2 cellular contexts compared by ENCODE assay signal in the genomic region with DNA sequence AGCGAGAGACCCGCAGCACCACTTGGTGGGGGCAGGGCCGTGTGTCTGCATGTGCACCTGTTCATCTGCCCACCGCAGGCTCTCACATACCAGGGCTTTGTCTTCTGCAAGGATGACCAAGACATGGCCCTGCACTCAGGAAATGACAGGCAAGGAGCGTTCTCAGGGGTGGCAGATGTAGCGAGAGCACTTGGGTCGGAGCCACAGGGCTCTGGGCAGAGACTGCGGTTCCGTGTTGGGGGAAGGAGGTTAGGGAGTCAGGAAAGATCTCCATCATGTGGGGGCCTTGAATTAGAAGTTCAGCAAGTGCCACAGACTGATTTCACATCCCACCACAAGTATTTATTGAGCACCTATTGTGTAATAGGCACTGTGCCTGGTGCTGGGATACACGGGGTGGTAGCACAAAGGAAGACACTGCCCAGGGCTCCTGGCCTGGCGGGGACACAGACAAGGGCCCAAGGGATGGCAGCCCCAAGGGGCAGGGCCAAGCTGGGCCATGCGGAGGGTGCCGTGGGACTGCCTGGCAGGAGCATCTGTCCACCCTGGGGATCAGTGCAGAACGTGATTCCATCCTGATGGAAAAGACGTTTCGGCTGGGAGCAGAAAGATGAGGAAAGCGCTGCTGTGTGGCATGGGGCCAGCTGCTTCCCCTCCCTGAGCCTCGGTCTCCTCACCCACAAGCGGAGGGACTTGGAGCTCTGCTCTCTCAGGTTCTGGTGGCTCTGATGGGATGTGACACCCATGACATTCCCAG.
TF ChIP-seq lines count a peak whose summit lies in the region.

No MANE protein-coding gene starts in this region.

TF ChIP-seq in GM23338, 12 proteins besides CTCF, POLR2A, EP300 and RAD21 (continues in another document):
- no peak for TF ChIP-seq POLR2AphosphoS5 (IDR thresholded peaks at IDR 0.05; ENCODE audit: low read depth)
- no peak for TF ChIP-seq ZNF331 (CRISPR knock-in tag; IDR thresholded peaks at IDR 0.05; ENCODE audit: low read depth)
- TF ChIP-seq, protein P1, sequence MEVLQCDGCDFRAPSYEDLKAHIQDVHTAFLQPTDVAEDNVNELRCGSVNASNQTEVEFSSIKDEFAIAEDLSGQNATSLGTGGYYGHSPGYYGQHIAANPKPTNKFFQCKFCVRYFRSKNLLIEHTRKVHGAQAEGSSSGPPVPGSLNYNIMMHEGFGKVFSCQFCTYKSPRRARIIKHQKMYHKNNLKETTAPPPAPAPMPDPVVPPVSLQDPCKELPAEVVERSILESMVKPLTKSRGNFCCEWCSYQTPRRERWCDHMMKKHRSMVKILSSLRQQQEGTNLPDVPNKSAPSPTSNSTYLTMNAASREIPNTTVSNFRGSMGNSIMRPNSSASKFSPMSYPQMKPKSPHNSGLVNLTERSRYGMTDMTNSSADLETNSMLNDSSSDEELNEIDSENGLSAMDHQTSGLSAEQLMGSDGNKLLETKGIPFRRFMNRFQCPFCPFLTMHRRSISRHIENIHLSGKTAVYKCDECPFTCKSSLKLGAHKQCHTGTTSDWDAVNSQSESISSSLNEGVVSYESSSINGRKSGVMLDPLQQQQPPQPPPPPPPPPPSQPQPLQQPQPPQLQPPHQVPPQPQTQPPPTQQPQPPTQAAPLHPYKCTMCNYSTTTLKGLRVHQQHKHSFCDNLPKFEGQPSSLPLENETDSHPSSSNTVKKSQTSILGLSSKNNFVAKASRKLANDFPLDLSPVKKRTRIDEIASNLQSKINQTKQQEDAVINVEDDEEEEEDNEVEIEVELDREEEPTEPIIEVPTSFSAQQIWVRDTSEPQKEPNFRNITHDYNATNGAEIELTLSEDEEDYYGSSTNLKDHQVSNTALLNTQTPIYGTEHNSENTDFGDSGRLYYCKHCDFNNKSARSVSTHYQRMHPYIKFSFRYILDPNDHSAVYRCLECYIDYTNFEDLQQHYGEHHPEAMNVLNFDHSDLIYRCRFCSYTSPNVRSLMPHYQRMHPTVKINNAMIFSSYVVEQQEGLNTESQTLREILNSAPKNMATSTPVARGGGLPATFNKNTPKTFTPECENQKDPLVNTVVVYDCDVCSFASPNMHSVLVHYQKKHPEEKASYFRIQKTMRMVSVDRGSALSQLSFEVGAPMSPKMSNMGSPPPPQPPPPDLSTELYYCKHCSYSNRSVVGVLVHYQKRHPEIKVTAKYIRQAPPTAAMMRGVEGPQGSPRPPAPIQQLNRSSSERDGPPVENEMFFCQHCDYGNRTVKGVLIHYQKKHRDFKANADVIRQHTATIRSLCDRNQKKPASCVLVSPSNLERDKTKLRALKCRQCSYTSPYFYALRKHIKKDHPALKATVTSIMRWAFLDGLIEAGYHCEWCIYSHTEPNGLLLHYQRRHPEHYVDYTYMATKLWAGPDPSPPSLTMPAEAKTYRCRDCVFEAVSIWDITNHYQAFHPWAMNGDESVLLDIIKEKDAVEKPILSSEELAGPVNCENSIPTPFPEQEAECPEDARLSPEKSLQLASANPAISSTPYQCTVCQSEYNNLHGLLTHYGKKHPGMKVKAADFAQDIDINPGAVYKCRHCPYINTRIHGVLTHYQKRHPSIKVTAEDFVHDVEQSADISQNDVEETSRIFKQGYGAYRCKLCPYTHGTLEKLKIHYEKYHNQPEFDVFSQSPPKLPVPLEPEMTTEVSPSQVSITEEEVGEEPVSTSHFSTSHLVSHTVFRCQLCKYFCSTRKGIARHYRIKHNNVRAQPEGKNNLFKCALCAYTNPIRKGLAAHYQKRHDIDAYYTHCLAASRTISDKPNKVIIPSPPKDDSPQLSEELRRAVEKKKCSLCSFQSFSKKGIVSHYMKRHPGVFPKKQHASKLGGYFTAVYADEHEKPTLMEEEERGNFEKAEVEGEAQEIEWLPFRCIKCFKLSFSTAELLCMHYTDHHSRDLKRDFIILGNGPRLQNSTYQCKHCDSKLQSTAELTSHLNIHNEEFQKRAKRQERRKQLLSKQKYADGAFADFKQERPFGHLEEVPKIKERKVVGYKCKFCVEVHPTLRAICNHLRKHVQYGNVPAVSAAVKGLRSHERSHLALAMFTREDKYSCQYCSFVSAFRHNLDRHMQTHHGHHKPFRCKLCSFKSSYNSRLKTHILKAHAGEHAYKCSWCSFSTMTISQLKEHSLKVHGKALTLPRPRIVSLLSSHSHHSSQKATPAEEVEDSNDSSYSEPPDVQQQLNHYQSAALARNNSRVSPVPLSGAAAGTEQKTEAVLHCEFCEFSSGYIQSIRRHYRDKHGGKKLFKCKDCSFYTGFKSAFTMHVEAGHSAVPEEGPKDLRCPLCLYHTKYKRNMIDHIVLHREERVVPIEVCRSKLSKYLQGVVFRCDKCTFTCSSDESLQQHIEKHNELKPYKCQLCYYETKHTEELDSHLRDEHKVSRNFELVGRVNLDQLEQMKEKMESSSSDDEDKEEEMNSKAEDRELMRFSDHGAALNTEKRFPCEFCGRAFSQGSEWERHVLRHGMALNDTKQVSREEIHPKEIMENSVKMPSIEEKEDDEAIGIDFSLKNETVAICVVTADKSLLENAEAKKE (CRISPR knock-in tag; IDR thresholded peaks at IDR 0.05), result no peak
- TF ChIP-seq, protein P2, sequence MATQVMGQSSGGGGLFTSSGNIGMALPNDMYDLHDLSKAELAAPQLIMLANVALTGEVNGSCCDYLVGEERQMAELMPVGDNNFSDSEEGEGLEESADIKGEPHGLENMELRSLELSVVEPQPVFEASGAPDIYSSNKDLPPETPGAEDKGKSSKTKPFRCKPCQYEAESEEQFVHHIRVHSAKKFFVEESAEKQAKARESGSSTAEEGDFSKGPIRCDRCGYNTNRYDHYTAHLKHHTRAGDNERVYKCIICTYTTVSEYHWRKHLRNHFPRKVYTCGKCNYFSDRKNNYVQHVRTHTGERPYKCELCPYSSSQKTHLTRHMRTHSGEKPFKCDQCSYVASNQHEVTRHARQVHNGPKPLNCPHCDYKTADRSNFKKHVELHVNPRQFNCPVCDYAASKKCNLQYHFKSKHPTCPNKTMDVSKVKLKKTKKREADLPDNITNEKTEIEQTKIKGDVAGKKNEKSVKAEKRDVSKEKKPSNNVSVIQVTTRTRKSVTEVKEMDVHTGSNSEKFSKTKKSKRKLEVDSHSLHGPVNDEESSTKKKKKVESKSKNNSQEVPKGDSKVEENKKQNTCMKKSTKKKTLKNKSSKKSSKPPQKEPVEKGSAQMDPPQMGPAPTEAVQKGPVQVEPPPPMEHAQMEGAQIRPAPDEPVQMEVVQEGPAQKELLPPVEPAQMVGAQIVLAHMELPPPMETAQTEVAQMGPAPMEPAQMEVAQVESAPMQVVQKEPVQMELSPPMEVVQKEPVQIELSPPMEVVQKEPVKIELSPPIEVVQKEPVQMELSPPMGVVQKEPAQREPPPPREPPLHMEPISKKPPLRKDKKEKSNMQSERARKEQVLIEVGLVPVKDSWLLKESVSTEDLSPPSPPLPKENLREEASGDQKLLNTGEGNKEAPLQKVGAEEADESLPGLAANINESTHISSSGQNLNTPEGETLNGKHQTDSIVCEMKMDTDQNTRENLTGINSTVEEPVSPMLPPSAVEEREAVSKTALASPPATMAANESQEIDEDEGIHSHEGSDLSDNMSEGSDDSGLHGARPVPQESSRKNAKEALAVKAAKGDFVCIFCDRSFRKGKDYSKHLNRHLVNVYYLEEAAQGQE (IDR thresholded peaks at IDR 0.05; ENCODE audit: unreplicated experiment), result no peak
- TF ChIP-seq EZH2phosphoT487 (IDR thresholded peaks at IDR 0.05; ENCODE audit: unreplicated experiment), result no peak
- no peak for TF ChIP-seq STAT1 (IDR thresholded peaks at IDR 0.05; ENCODE audit: unreplicated experiment)
- no peak for TF ChIP-seq NANOG (IDR thresholded peaks at IDR 0.05; ENCODE audit: borderline replicate concordance)
- TF ChIP-seq JUNB (IDR thresholded peaks at IDR 0.05; ENCODE audit: unreplicated experiment), result no peak
- no peak for TF ChIP-seq EZH2 (IDR thresholded peaks at IDR 0.05; ENCODE audit: low read depth, unreplicated experiment)
- no peak for TF ChIP-seq CREB1 (CRISPR knock-in tag; IDR thresholded peaks at IDR 0.05; ENCODE audit: low read depth)
- TF ChIP-seq ZNF114 (CRISPR knock-in tag; IDR thresholded peaks at IDR 0.05), result no peak

TF ChIP-seq in H1, 55 proteins besides CTCF, POLR2A, EP300 and RAD21:
- TF ChIP-seq SP1 (IDR thresholded peaks at IDR 0.05; ENCODE audit: low read depth, low read length) (no peak), CBX8 (IDR thresholded peaks at IDR 0.05; ENCODE audit: borderline replicate concordance, low read depth, low read length) (no peak)
